In the genomic region with DNA sequence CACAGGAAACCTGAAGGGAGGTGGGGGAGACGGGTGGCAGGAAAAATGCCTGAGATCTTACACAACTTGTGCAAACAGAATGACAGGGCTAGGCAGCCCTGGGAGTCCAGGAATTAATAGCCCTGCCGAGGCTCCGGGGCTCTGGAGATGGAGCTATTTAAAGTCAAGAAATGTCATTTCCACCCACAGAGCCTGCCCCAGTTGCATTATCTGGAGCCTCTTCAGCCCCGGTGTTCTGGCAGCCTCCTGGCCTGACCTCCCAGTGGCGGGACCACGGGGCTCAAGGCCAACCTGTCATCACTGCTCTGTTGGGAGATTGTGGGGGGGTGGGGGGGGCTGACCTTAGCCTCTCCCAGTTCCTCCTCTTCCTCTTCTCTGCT, we compare ENCODE assay signal across 15 cellular contexts. TPM values are rescaled to one million over a fixed set of nuclear protein-coding genes. Genes with fewer than 3 reads are reported as not detected.
DNase-seq lines count a peak whose midpoint lies in the region; ATAC-seq, FAIRE-seq and TF ChIP-seq lines count a peak whose summit lies in the region.
"Had no signal": no experiment of that assay in that cellular context is flagged by ENCODE, and none has a peak within 500 bp of the region (broad histone marks: within the 10 kb centered on the region; RNA-seq: fewer than 3 reads in every experiment).

No MANE protein-coding gene starts in this region.

- no peak overlapping the region for H3K14ac ChIP-seq in neuronal stem cell (ENCODE audit: low read length)

- no peaks in the 10 kb centered on the region for H3K9me3 Mint-ChIP-seq in natural killer cell
- no peaks in the 10 kb centered on the region for H3K9me3 Mint-ChIP-seq in activated naive CD4-positive, alpha-beta T cell treated with anti-CD3 and anti-CD28 coated beads, Interleukin-2, amount 10 ng/mL, durations not matched to agents 7 days and 5 days

- peaks cover 17 to 21% of the 10 kb centered on the region in 2 donors for H3K27me3 Mint-ChIP-seq in natural killer cell (ENCODE audit: low read depth in 2 of 2)
- H3K27me3 Mint-ChIP-seq in activated naive CD4-positive, alpha-beta T cell treated with anti-CD3 and anti-CD28 coated beads, Interleukin-2, amount 10 ng/mL, durations not matched to agents 7 days and 5 days: peaks cover 59% of the 10 kb centered on the region

- intact Hi-C loops in natural killer cell (cut with micrococcal nuclease): no loop called here

- H3K27me3 ChIP-seq in thoracic aorta (replicated peaks; ENCODE audit: insufficient read depth) (no peaks in the 10 kb centered on the region), MM.1S (replicated peaks; ENCODE audit: insufficient read depth, low read length) (no peaks in the 10 kb centered on the region), neuronal stem cell (ENCODE audit: control insufficient read depth in 3 of 3, insufficient read depth in 3 of 3, low read depth in 1 of 3, low read length in 3 of 3) (peaks cover 0 to 6% (median 0%) of the 10 kb centered on the region in 3 experiments)

- peak; percentile 48 for DNase-seq in HTR-8/SVneo (ENCODE audit: insufficient read length, low spot score)
- DNase-seq in astrocyte of the hippocampus (ENCODE audit: low read depth, low spot score): peak; percentile 68
- DNase-seq in hepatic stellate cell (ENCODE audit: low spot score): peak; percentile 77
- DNase-seq in thoracic aorta (ENCODE audit: low spot score): no peak
- DNase-seq in MM.1S: no peak
- no peak for DNase-seq in neuronal stem cell (ENCODE audit: low spot score)
- DNase-seq in natural killer cell: no peak
- no peak for DNase-seq in activated naive CD4-positive, alpha-beta T cell treated with anti-CD3 and anti-CD28 coated beads, Interleukin-2, amount 10 ng/mL, durations not matched to agents 7 days and 5 days
- DNase-seq: activated T-cell treated with anti-CD3 and anti-CD28 coated beads for 4 hours, cerebellar nuclear complex, DMS153, NCI-H146 had no signal

- no peaks in the 10 kb centered on the region for H3K36me3 Mint-ChIP-seq in natural killer cell
- no peaks in the 10 kb centered on the region for H3K36me3 Mint-ChIP-seq in activated naive CD4-positive, alpha-beta T cell treated with anti-CD3 and anti-CD28 coated beads, Interleukin-2, amount 10 ng/mL, durations not matched to agents 7 days and 5 days

- H3K4me1 Mint-ChIP-seq in natural killer cell: no peaks in the 10 kb centered on the region
- H3K4me1 Mint-ChIP-seq in activated naive CD4-positive, alpha-beta T cell treated with anti-CD3 and anti-CD28 coated beads, Interleukin-2, amount 10 ng/mL, durations not matched to agents 7 days and 5 days: no peaks in the 10 kb centered on the region

- H3K4me3 ChIP-seq in thoracic aorta (no peak overlapping the region), MM.1S (ENCODE audit: low read length) (no peak overlapping the region), neuronal stem cell (ENCODE audit: low read length in 2 of 2) (no peak overlapping the region)
- H3K4me3 ChIP-seq: gastrocnemius medialis, skin epidermis had no signal

- H3K4me2 ChIP-seq in MM.1S (ENCODE audit: low read depth, low read length) (no peak overlapping the region), neuronal stem cell (ENCODE audit: insufficient read depth, low read length, poor library complexity, severe bottlenecking) (no peak overlapping the region)

- H2AFZ ChIP-seq in MM.1S (ENCODE audit: low read length): no peak overlapping the region
- H2AFZ ChIP-seq in neuronal stem cell (ENCODE audit: low read length): no peak overlapping the region

- no peak for ATAC-seq in thoracic aorta (ENCODE audit: insufficient number of reproducible peaks, low FRiP score, low read depth)
- ATAC-seq in natural killer cell: no peak
- ATAC-seq: gastrocnemius medialis had no signal

- no peak for FAIRE-seq in HTR-8/SVneo (lab: Jason Lieb, UNC)

- no CpG with 5 or more reads among the region's 6 CpGs for WGBS in neuronal stem cell (ENCODE audit: extremely low coverage in 2 of 2, insufficient read length in 2 of 2, insufficient replicate concordance in 1 of 2), 2 donors

- H2AK5ac ChIP-seq in neuronal stem cell (ENCODE audit: low read depth, low read length): no peak overlapping the region

- H3K18ac ChIP-seq in neuronal stem cell (ENCODE audit: low read length): no peak overlapping the region

- no peak overlapping the region for H3K9ac ChIP-seq in MM.1S (ENCODE audit: low read length)
- no peak overlapping the region for H3K9ac ChIP-seq in neuronal stem cell (ENCODE audit: low read depth, low read length, poor library complexity)

- no peaks in the 10 kb centered on the region for H3F3A ChIP-seq in MM.1S (ENCODE audit: insufficient read depth, low read length)

- H2BK12ac ChIP-seq in neuronal stem cell (ENCODE audit: low read length): no peak overlapping the region

- CTCF ChIA-PET in activated naive CD4-positive, alpha-beta T cell treated with anti-CD3 and anti-CD28 coated beads, Interleukin-2, amount 10 ng/mL, durations not matched to agents 7 days and 5 days (lab: Charles Lee): no interaction called here

- no peak overlapping the region for H2BK120ac ChIP-seq in neuronal stem cell (ENCODE audit: low read depth, low read length)

- no peak overlapping the region for H3K23ac ChIP-seq in neuronal stem cell (ENCODE audit: low read depth, low read length, poor library complexity)

- no peaks in the 10 kb centered on the region for H3K9me2 ChIP-seq in MM.1S (replicated peaks; ENCODE audit: insufficient read depth, low read length)

- no peak overlapping the region for H3K4ac ChIP-seq in neuronal stem cell (ENCODE audit: low read length)

- H4K91ac ChIP-seq in neuronal stem cell (ENCODE audit: low read depth, low read length, poor library complexity): no peak overlapping the region

- no peaks in the 10 kb centered on the region for H3K79me2 ChIP-seq in MM.1S (ENCODE audit: low read length)

- H3K9me3 ChIP-seq in thoracic aorta (no peaks in the 10 kb centered on the region), MM.1S (replicated peaks; ENCODE audit: insufficient read depth, low read length) (no peaks in the 10 kb centered on the region), neuronal stem cell (replicated peaks in 1 of 2; ENCODE audit: control insufficient read depth in 2 of 2, insufficient read depth in 1 of 2, low read depth in 1 of 2, low read length in 2 of 2) (peaks cover 0 to 6% of the 10 kb centered on the region in 2 donors)
- H3K9me3 ChIP-seq: gastrocnemius medialis had no signal

- no peak overlapping the region for H3K27ac Mint-ChIP-seq in natural killer cell
- H3K27ac Mint-ChIP-seq in activated naive CD4-positive, alpha-beta T cell treated with anti-CD3 and anti-CD28 coated beads, Interleukin-2, amount 10 ng/mL, durations not matched to agents 7 days and 5 days: no peak overlapping the region

- no peak overlapping the region for H4K8ac ChIP-seq in neuronal stem cell (ENCODE audit: low read depth, low read length)

- no peak overlapping the region for H2BK5ac ChIP-seq in neuronal stem cell (ENCODE audit: low read length)

- no peak overlapping the region for H3K4me3 Mint-ChIP-seq in natural killer cell
- no peak overlapping the region for H3K4me3 Mint-ChIP-seq in activated naive CD4-positive, alpha-beta T cell treated with anti-CD3 and anti-CD28 coated beads, Interleukin-2, amount 10 ng/mL, durations not matched to agents 7 days and 5 days

- H3K4me1 ChIP-seq in thoracic aorta (ENCODE audit: control insufficient read depth in 1 of 2, low read depth in 2 of 2): peaks cover 26 to 59% of the 10 kb centered on the region in 2 donors
- peaks cover 10% of the 10 kb centered on the region for H3K4me1 ChIP-seq in MM.1S (ENCODE audit: low read length)
- peaks cover 0 to 3% of the 10 kb centered on the region in 2 donors for H3K4me1 ChIP-seq in neuronal stem cell (ENCODE audit: control insufficient read depth in 2 of 2, insufficient read depth in 1 of 2, low read depth in 1 of 2, low read length in 2 of 2)

- H3K36me3 ChIP-seq in thoracic aorta: no peaks in the 10 kb centered on the region
- H3K36me3 ChIP-seq in MM.1S (replicated peaks; ENCODE audit: insufficient read depth, low read length): no peaks in the 10 kb centered on the region
- no peaks in the 10 kb centered on the region for H3K36me3 ChIP-seq in neuronal stem cell (replicated peaks in 1 of 2; ENCODE audit: control insufficient read depth in 2 of 2, insufficient read depth in 2 of 2, low read length in 2 of 2)
- H3K36me3 ChIP-seq: gastrocnemius medialis had no signal

- peak overlapping the region; percentile 86 to 88 for H3K27ac ChIP-seq in thoracic aorta
- no peak overlapping the region for H3K27ac ChIP-seq in MM.1S (ENCODE audit: low read length)
- H3K27ac ChIP-seq in neuronal stem cell (replicated peaks; ENCODE audit: low read length): no peak overlapping the region
- H3K27ac ChIP-seq: gastrocnemius medialis, skin epidermis had no signal

- H4K20me1 ChIP-seq in MM.1S (ENCODE audit: insufficient read depth, low read length): no peaks in the 10 kb centered on the region

- no peaks in the 10 kb centered on the region for H3K79me1 ChIP-seq in neuronal stem cell (ENCODE audit: low read depth, low read length)

- TF ChIP-seq CTCF in thoracic aorta (IDR thresholded peaks at IDR 0.05): no peak
- no peak for TF ChIP-seq CTCF in MM.1S (IDR thresholded peaks at IDR 0.05; ENCODE audit: low read length)
- TF ChIP-seq CTCF in natural killer cell (IDR thresholded peaks at IDR 0.05): no peak

- no peak overlapping the region for H2BK15ac ChIP-seq in neuronal stem cell (ENCODE audit: low read length)

RNA-seq across cellular contexts. Expression of a gene that starts 28.5 kb away (rescaled TPM):
- total RNA-seq in thoracic aorta (100 to 1,000 TPM in 1 of 2 donors, 10 to 100 TPM in 1; 75.6 to 101 TPM), natural killer cell (under 1 TPM in 2 of 3 donors, not detected in 1; 0.25 to 0.31 TPM)
- 17.3 TPM for polyA plus RNA-seq in neuronal stem cell (2013, experiment 1 of 2)
- polyA plus RNA-seq in neuronal stem cell (2013, experiment 2 of 2): 17.3 TPM
- total RNA-seq: mononuclear cell had no signal

RNA-seq across cellular contexts. Expression of a gene that starts 44.2 kb away (rescaled TPM):
- total RNA-seq in thoracic aorta (not detected), natural killer cell (not detected)
- 0.47 TPM for polyA plus RNA-seq in neuronal stem cell (2013, experiment 1 of 2)
- polyA plus RNA-seq in neuronal stem cell (2013, experiment 2 of 2): 0.40 TPM
- total RNA-seq: mononuclear cell had no signal

Comparison
In these comparisons a context has a peak if more than half of its experiments do, and no peak if none do; other contexts are left out.
1. DNase-seq: peak in HTR-8/SVneo (single experiment), astrocyte of the hippocampus (single experiment) and hepatic stellate cell (single experiment); none in thoracic aorta (single experiment), MM.1S (single experiment), neuronal stem cell (single experiment), natural killer cell (single experiment) and activated naive CD4-positive, alpha-beta T cell treated with anti-CD3 and anti-CD28 coated beads, Interleukin-2, amount 10 ng/mL, durations not matched to agents 7 days and 5 days (single experiment).
2. H3K27ac ChIP-seq: peak in thoracic aorta (2 of 2); none in MM.1S (single experiment) and neuronal stem cell (single experiment).
3. RNA of a gene that starts 28.5 kb away (total RNA-seq): 75.6 to 101 TPM in thoracic aorta; 0.25 to 0.31 TPM in natural killer cell; every median in the first group is over 10 times any median in the second.